In the genomic region with DNA sequence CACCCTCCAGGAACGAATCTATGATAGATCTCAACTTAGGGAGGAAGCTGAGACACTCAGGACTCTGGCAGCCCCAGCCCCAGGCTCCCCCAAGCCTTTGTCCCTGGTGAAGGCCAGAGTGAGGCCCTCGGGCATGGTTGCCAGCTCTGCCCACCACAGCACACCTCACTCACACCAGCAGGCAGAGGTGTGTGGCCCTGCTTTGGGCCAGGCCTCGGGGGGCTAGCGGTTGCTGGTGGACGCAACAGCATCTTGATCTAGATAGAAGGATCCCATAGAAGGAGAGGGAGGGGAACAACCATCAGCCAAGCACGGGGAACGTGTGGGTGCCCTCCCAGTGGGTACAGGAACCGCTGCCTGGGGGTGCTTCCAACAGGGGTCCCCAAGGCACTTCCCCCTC, we compare ENCODE assay signal across 18 cellular contexts. TPM values are rescaled to one million over a fixed set of nuclear protein-coding genes. Genes with fewer than 3 reads are reported as not detected.
DNase-seq lines count a peak whose midpoint lies in the region; ATAC-seq, FAIRE-seq and TF ChIP-seq lines count a peak whose summit lies in the region.
"Had no signal": no experiment of that assay in that cellular context is flagged by ENCODE, and none has a peak within 500 bp of the region (broad histone marks: within the 10 kb centered on the region; RNA-seq: fewer than 3 reads in every experiment).

No MANE protein-coding gene starts in this region.

- CTCF ChIA-PET in HCT116 (lab: Charles Lee) (no interaction called here), K562 (lab: Yijun Ruan, JAX; ENCODE audit: low intra/inter-chr PET ratio) (no interaction called here), Calu3 (lab: Charles Lee) (no interaction called here)

- H3K9me3 Mint-ChIP-seq in CD14-positive monocyte (peaks cover 0 to 2% (median 0%) of the 10 kb centered on the region in 7 donors), Calu3 (ENCODE audit: low read depth, unreplicated experiment) (no peaks in the 10 kb centered on the region)
- no peaks in the 10 kb centered on the region for H3K9me3 Mint-ChIP-seq in stimulated activated effector memory CD8-positive, alpha-beta T cell treated with anti-CD3 and anti-CD28 coated beads, Interleukin-12 subunit alpha, Interleukin-12 subunit beta, amount 100 ng/mL, for 72 hours
- H3K9me3 Mint-ChIP-seq: CD4-positive, alpha-beta memory T cell had no signal

- H3K79me2 ChIP-seq in HCT116 (ENCODE audit: insufficient read depth, low read length) (peaks cover 14% of the 10 kb centered on the region; the same call in 1 of the 2 replicates), K562 (ENCODE audit: control insufficient read depth, insufficient read depth, low read length) (no peaks in the 10 kb centered on the region)

- H3K9ac ChIP-seq in HCT116 (ENCODE audit: low read length) (no peak overlapping the region), K562 (ENCODE audit: insufficient read depth in 1 of 2, low read depth in 2 of 2, low read length in 2 of 2) (no peak overlapping the region)

- no peak for TF ChIP-seq EP300 in K562 (IDR thresholded peaks at IDR 0.05; ENCODE audit: low read length)

- H2AFZ ChIP-seq in HCT116 (ENCODE audit: low read depth, low read length, poor library complexity, severe bottlenecking) (no peak overlapping the region), K562 (ENCODE audit: low read depth, low read length) (no peak overlapping the region)

- H3K27me3 Mint-ChIP-seq in CD14-positive monocyte (ENCODE audit: low read depth in 3 of 3) (peaks cover 0 to 2% (median 0%) of the 10 kb centered on the region in 3 donors), Calu3 (ENCODE audit: unreplicated experiment) (no peaks in the 10 kb centered on the region)
- H3K27me3 Mint-ChIP-seq: CD4-positive, alpha-beta memory T cell had no signal

- BruUV-seq in HCT116 (replicated peaks; lab: Mats Ljungman, UMichigan) = no TSS peak
- no TSS peak for BruUV-seq in K562 (replicated peaks; lab: Mats Ljungman, UMichigan)
- no TSS peak for BruUV-seq in Calu3 (replicated peaks; lab: Mats Ljungman, UMichigan)

- 87% methylated on average over 6 of the region's 8 CpGs for WGBS in K562 (ENCODE audit: insufficient coverage, low coverage, missing lambda C conversion rate)

- in situ Hi-C loops in K562 (cut with MboI) = no loop called here

- ATAC-seq in HCT116 (0 out of 2 replicates have a peak, but pooled peaks have one; percentile 21), K562 (no peak), HG02678 (IDR thresholded peaks at IDR 0.05; ENCODE audit: unreplicated experiment) (no peak), GM21737 (IDR thresholded peaks at IDR 0.05; ENCODE audit: unreplicated experiment) (no peak)
- no peak for ATAC-seq in stimulated activated effector memory CD8-positive, alpha-beta T cell treated with anti-CD3 and anti-CD28 coated beads, Interleukin-12 subunit alpha, Interleukin-12 subunit beta, amount 100 ng/mL, for 72 hours
- ATAC-seq: A549 had no signal

- TF ChIP-seq POLR2A in HCT116 (IDR thresholded peaks at IDR 0.05; ENCODE audit: borderline replicate concordance, extremely low read depth, insufficient read depth, insufficient read length) = no peak
- TF ChIP-seq POLR2A in K562 (conservative IDR thresholded peaks at IDR 0.05) = no peak

- DNase-seq in CD14-positive monocyte (ENCODE audit: low spot score) = no peak
- no peak for DNase-seq in HCT116 (ENCODE audit: low read depth, low spot score)
- no peak for DNase-seq in K562 (ENCODE audit: extremely low read depth in 1 of 4, low spot score in 3 of 4)
- DNase-seq in stimulated activated effector memory CD8-positive, alpha-beta T cell treated with anti-CD3 and anti-CD28 coated beads, Interleukin-12 subunit alpha, Interleukin-12 subunit beta, amount 100 ng/mL, for 72 hours (ENCODE audit: low spot score in 2 of 2) = no peak
- DNase-seq in stimulated activated CD4-positive, alpha-beta T cell treated with anti-CD3 and anti-CD28 coated beads, Interleukin-1b, Interleukin-23, amount 100 ng/mL, for 48 hours = no peak
- no peak for DNase-seq in Calu3
- DNase-seq: CD4-positive, alpha-beta memory T cell; DMS153; DMS79 treated with DMSO at 0.1 percent for 48 hours; EL had no signal

- RAD21 ChIA-PET in HCT116 (lab: Charles Lee; ENCODE audit: low non-redundant PET in 1 of 2, low total read pairs in 2 of 2, uncharacterized antibody in 2 of 2, unreplicated experiment in 2 of 2) = no interaction called here

- H3K4me1 Mint-ChIP-seq in CD14-positive monocyte (no peaks in the 10 kb centered on the region), Calu3 (ENCODE audit: low read depth, unreplicated experiment) (no peaks in the 10 kb centered on the region)
- peaks cover 6% of the 10 kb centered on the region for H3K4me1 Mint-ChIP-seq in stimulated activated effector memory CD8-positive, alpha-beta T cell treated with anti-CD3 and anti-CD28 coated beads, Interleukin-12 subunit alpha, Interleukin-12 subunit beta, amount 100 ng/mL, for 72 hours
- H3K4me1 Mint-ChIP-seq: CD4-positive, alpha-beta memory T cell had no signal

- H3K36me3 ChIP-seq in HCT116 (ENCODE audit: control insufficient read depth in 1 of 2, insufficient read depth in 2 of 2, low read length in 2 of 2) = peaks cover 70 to 85% of the 10 kb centered on the region in 2 experiments; a peak in 3 of 4 replicates
- peaks cover 96% of the 10 kb centered on the region for H3K36me3 ChIP-seq in K562 (ENCODE audit: control insufficient read depth, insufficient read depth, low read length)

- H3K4me1 ChIP-seq in HCT116 (ENCODE audit: control insufficient read depth in 1 of 2, insufficient read depth in 2 of 2, low read length in 2 of 2) = no peaks in the 10 kb centered on the region
- no peaks in the 10 kb centered on the region for H3K4me1 ChIP-seq in K562 (replicated peaks in 1 of 2; ENCODE audit: control insufficient read depth in 2 of 2, insufficient read depth in 2 of 2, low read length in 2 of 2)
- H3K4me1 ChIP-seq: A549 had no signal

- POLR2A ChIA-PET in HCT116 (lab: Charles Lee) (no interaction called here), K562 (lab: Yijun Ruan, JAX) (no interaction called here)

- H3K36me3 Mint-ChIP-seq in CD14-positive monocyte (peaks cover 86 to 98% of the 10 kb centered on the region in 2 donors), Calu3 (ENCODE audit: insufficient read depth, unreplicated experiment) (peaks cover 44% of the 10 kb centered on the region)
- peaks cover 100% of the 10 kb centered on the region for H3K36me3 Mint-ChIP-seq in stimulated activated effector memory CD8-positive, alpha-beta T cell treated with anti-CD3 and anti-CD28 coated beads, Interleukin-12 subunit alpha, Interleukin-12 subunit beta, amount 100 ng/mL, for 72 hours

- TF ChIP-seq RAD21 in HCT116 (IDR thresholded peaks at IDR 0.05; ENCODE audit: low read depth) (no peak), K562 (CRISPR knock-in tag; conservative IDR thresholded peaks at IDR 0.05 in 1 of 2, IDR thresholded peaks at IDR 0.05 in 1 of 2) (no peak)

- H3K9me2 ChIP-seq in HCT116 (ENCODE audit: insufficient read depth) = no peaks in the 10 kb centered on the region

- H3K4me3 Mint-ChIP-seq in CD14-positive monocyte (no peak overlapping the region), Calu3 (ENCODE audit: low read depth, unreplicated experiment) (no peak overlapping the region)
- H3K4me3 Mint-ChIP-seq in stimulated activated effector memory CD8-positive, alpha-beta T cell treated with anti-CD3 and anti-CD28 coated beads, Interleukin-12 subunit alpha, Interleukin-12 subunit beta, amount 100 ng/mL, for 72 hours = no peak overlapping the region
- H3K4me3 Mint-ChIP-seq: CD4-positive, alpha-beta memory T cell had no signal

- H3K9me3 ChIP-seq in HCT116 (ENCODE audit: control insufficient read depth in 1 of 2, insufficient read depth in 1 of 2, low read depth in 1 of 2, low read length in 2 of 2) (no peaks in the 10 kb centered on the region), K562 (replicated peaks; ENCODE audit: control insufficient read depth, insufficient read depth, low read depth, low read length) (no peaks in the 10 kb centered on the region)
- H3K9me3 ChIP-seq: A549; BLaER1 treated with 17β-estradiol and CSF1 and Interleukin-3, amounts not matched to agents 10 nM and 100 nM had no signal

- H3K27ac Mint-ChIP-seq in CD14-positive monocyte = peak overlapping the region in 5 of 7 donors; percentile 36 to 75 (median 58)
- peak overlapping the region; percentile 65 for H3K27ac Mint-ChIP-seq in stimulated activated effector memory CD8-positive, alpha-beta T cell treated with anti-CD3 and anti-CD28 coated beads, Interleukin-12 subunit alpha, Interleukin-12 subunit beta, amount 100 ng/mL, for 72 hours
- H3K27ac Mint-ChIP-seq in Calu3 (ENCODE audit: unreplicated experiment) = no peak overlapping the region

- no peak overlapping the region for H3K4me3 ChIP-seq in HCT116 (replicated peaks in 1 of 2; ENCODE audit: low read depth in 1 of 2, low read length in 2 of 2)
- no peak overlapping the region for H3K4me3 ChIP-seq in K562
- H3K4me3 ChIP-seq: A549; BLaER1 treated with 17β-estradiol and CSF1 and Interleukin-3, amounts not matched to agents 10 nM and 100 nM had no signal

- no peak for FAIRE-seq in K562 (lab: Jason Lieb, UNC)
- FAIRE-seq: A549, D721Med, G401.6, GM12892, GM19239 had no signal

- H3K4me2 ChIP-seq in HCT116 (ENCODE audit: low read length) = no peak overlapping the region
- no peak overlapping the region for H3K4me2 ChIP-seq in K562 (ENCODE audit: insufficient read depth, low read length)
- H3K4me2 ChIP-seq: A549; BLaER1 treated with 17β-estradiol and CSF1 and Interleukin-3, amounts not matched to agents 10 nM and 100 nM had no signal

- intact Hi-C loops in CD14-positive monocyte (cut with micrococcal nuclease) = no loop called here
- intact Hi-C loops in HCT116 (cut with micrococcal nuclease) = no loop called here
- intact Hi-C loops in K562 (cut with micrococcal nuclease) = no loop called here
- intact Hi-C loops in Calu3 (cut with micrococcal nuclease; ENCODE audit: unreplicated experiment) = no loop called here

- H4K20me1 ChIP-seq in HCT116 (ENCODE audit: insufficient read depth) (no peaks in the 10 kb centered on the region), K562 (replicated peaks; ENCODE audit: control insufficient read depth, insufficient read depth, low read length) (no peaks in the 10 kb centered on the region)

- TF ChIP-seq CTCF in CD14-positive monocyte (IDR thresholded peaks at IDR 0.05) (no peak), HCT116 (IDR thresholded peaks at IDR 0.05 in 2 of 3, conservative IDR thresholded peaks at IDR 0.05 in 1 of 3; ENCODE audit: borderline replicate concordance in 1 of 3, insufficient read depth in 1 of 3, low read depth in 2 of 3, low read length in 2 of 3) (no peak), K562 (IDR thresholded peaks at IDR 0.05 in 2 of 3, conservative IDR thresholded peaks at IDR 0.05 in 1 of 3; ENCODE audit: insufficient read depth in 2 of 3, low read depth in 1 of 3, low read length in 3 of 3) (no peak), Calu3 (IDR thresholded peaks at IDR 0.05; ENCODE audit: unreplicated experiment) (no peak)

- H3K9me1 ChIP-seq in K562 (ENCODE audit: control insufficient read depth, insufficient read depth, low read length) = no peaks in the 10 kb centered on the region

- H3K27ac ChIP-seq in HCT116 (ENCODE audit: low read depth, low read length) (no peak overlapping the region), K562 (ENCODE audit: extremely low read depth, low read depth, low read length) (no peak overlapping the region)
- H3K27ac ChIP-seq: A549; BLaER1 treated with 17β-estradiol and CSF1 and Interleukin-3, amounts not matched to agents 10 nM and 100 nM had no signal

- H3K27me3 ChIP-seq in HCT116 (ENCODE audit: insufficient read depth, low read length) (no peaks in the 10 kb centered on the region), K562 (ENCODE audit: control insufficient read depth in 2 of 2, insufficient read depth in 2 of 2, low read length in 2 of 2) (no peaks in the 10 kb centered on the region)
- H3K27me3 ChIP-seq: BLaER1 treated with 17β-estradiol and CSF1 and Interleukin-3, amounts not matched to agents 10 nM and 100 nM had no signal

RNA-seq across cellular contexts. Expression of a gene that starts 36.7 kb away (rescaled TPM):
- polyA plus RNA-seq in CD14-positive monocyte (10 to 100 TPM; 17.6 to 19.0 TPM), K562 (2011; rRNA removed) (88.6 and 150 TPM in 2 replicates), K562 (2014; fragmentation: Illumina TruSeq; extraction: Trizol) (163 and 181 TPM in 2 replicates), K562 (2014; fragmentation: Nextera tagmentation; extraction: Ambion mirVana) (100 to 1,000 TPM in 1 of 2 experiments, 10 to 100 TPM in 1; 95.0 to 159 TPM), K562 (2014; rRNA removed) (111 and 126 TPM in 2 replicates)
- total RNA-seq in HCT116 (2021; ENCODE audit: unreplicated experiment) (235 TPM), K562 (2014; rRNA removed) (121 and 133 TPM in 2 replicates), K562 (2014; rRNA removed; fragmentation: Illumina TruSeq; extraction: Trizol) (104 and 131 TPM in 2 replicates), K562 (2015; rRNA removed; fragmentation: Illumina TruSeq; extraction: Trizol) (80.1 and 84.8 TPM in 2 replicates), K562 (2021) (261 and 271 TPM in 2 replicates), Calu3 (2022) (133 and 139 TPM in 2 replicates)
- polyA plus RNA-seq in HCT116 (2012) = 110 and 112 TPM in 2 replicates
- 743 and 899 TPM in 2 replicates for total RNA-seq in K562 (2011; cell fraction: chromatin; rRNA removed; ENCODE audit: low replicate concordance)
- 373 and 377 TPM in 2 replicates for total RNA-seq in K562 (2011; cell fraction: nucleolus; rRNA removed)
- 405 and 438 TPM in 2 replicates for total RNA-seq in K562 (2011; cell fraction: nucleoplasm; rRNA removed)
- polyA plus RNA-seq in K562 (2011; cell fraction: cytosol; rRNA removed) = 48.0 and 61.3 TPM in 2 replicates
- 345 and 363 TPM in 2 replicates for polyA plus RNA-seq in K562 (2011; cell fraction: nucleus; rRNA removed)
- 147 and 255 TPM in 2 replicates for polyA plus RNA-seq in K562 (2012)
- 116 and 118 TPM in 2 replicates for polyA minus RNA-seq in K562 (2011; rRNA and poly(A)+ RNA removed)
- polyA minus RNA-seq in K562 (2011; cell fraction: cytosol; rRNA and poly(A)+ RNA removed) = 97.3 and 133 TPM in 2 replicates
- polyA minus RNA-seq in K562 (2011; cell fraction: nucleus; rRNA and poly(A)+ RNA removed) = 89.7 and 106 TPM in 2 replicates

RNA-seq across cellular contexts. Expression of a gene that starts 38.4 kb away (rescaled TPM):
- 100 to 1,000 TPM; 148 to 166 TPM for polyA plus RNA-seq in CD14-positive monocyte
- total RNA-seq in HCT116 (2021; ENCODE audit: unreplicated experiment) = 254 TPM
- polyA plus RNA-seq in HCT116 (2012) = 241 and 250 TPM in 2 replicates
- 149 and 492 TPM in 2 replicates for total RNA-seq in K562 (2011; cell fraction: chromatin; rRNA removed; ENCODE audit: low replicate concordance)
- 401 and 445 TPM in 2 replicates for total RNA-seq in K562 (2011; cell fraction: nucleolus; rRNA removed)
- 251 and 254 TPM in 2 replicates for total RNA-seq in K562 (2011; cell fraction: nucleoplasm; rRNA removed)
- total RNA-seq in K562 (2014; rRNA removed) = 496 and 567 TPM in 2 replicates
- total RNA-seq in K562 (2014; rRNA removed; fragmentation: Illumina TruSeq; extraction: Trizol) = 180 and 183 TPM in 2 replicates
- 303 and 312 TPM in 2 replicates for total RNA-seq in K562 (2015; rRNA removed; fragmentation: Illumina TruSeq; extraction: Trizol)
- total RNA-seq in K562 (2021) = 388 and 395 TPM in 2 replicates
- 119 and 135 TPM in 2 replicates for polyA plus RNA-seq in K562 (2011; rRNA removed)
- 195 and 287 TPM in 2 replicates for polyA plus RNA-seq in K562 (2011; cell fraction: cytosol; rRNA removed)
- 588 and 868 TPM in 2 replicates for polyA plus RNA-seq in K562 (2011; cell fraction: nucleus; rRNA removed)
- 313 and 327 TPM in 2 replicates for polyA plus RNA-seq in K562 (2012)
- 338 and 435 TPM in 2 replicates for polyA plus RNA-seq in K562 (2014; fragmentation: Illumina TruSeq; extraction: Trizol)
- 10 to 100 TPM; 35.3 to 53.8 TPM for polyA plus RNA-seq in K562 (2014; fragmentation: Nextera tagmentation; extraction: Ambion mirVana)
- polyA plus RNA-seq in K562 (2014; rRNA removed) = 299 and 361 TPM in 2 replicates
- polyA minus RNA-seq in K562 (2011; rRNA and poly(A)+ RNA removed) = 37.8 and 59.9 TPM in 2 replicates
- polyA minus RNA-seq in K562 (2011; cell fraction: cytosol; rRNA and poly(A)+ RNA removed) = 98.8 and 105 TPM in 2 replicates
- 95.6 and 97.2 TPM in 2 replicates for polyA minus RNA-seq in K562 (2011; cell fraction: nucleus; rRNA and poly(A)+ RNA removed)
- 143 and 149 TPM in 2 replicates for total RNA-seq in Calu3 (2022)

RNA-seq across cellular contexts. Expression of a gene that starts 46.6 kb away (rescaled TPM):
- under 1 TPM; 0.50 to 0.69 TPM for polyA plus RNA-seq in CD14-positive monocyte
- total RNA-seq in HCT116 (2021; ENCODE audit: unreplicated experiment) = 43.8 TPM
- polyA plus RNA-seq in HCT116 (2012) = 24.1 and 29.2 TPM in 2 replicates
- 7.8 and 42.3 TPM in 2 replicates for total RNA-seq in K562 (2011; cell fraction: chromatin; rRNA removed; ENCODE audit: low replicate concordance)
- 18.0 and 23.8 TPM in 2 replicates for total RNA-seq in K562 (2011; cell fraction: nucleolus; rRNA removed)
- 12.8 and 19.6 TPM in 2 replicates for total RNA-seq in K562 (2011; cell fraction: nucleoplasm; rRNA removed)
- 1.5 and 3.2 TPM in 2 replicates for total RNA-seq in K562 (2014; rRNA removed)
- 1.4 and 1.5 TPM in 2 replicates for total RNA-seq in K562 (2014; rRNA removed; fragmentation: Illumina TruSeq; extraction: Trizol)
- 4.6 TPM in 2 replicates for total RNA-seq in K562 (2015; rRNA removed; fragmentation: Illumina TruSeq; extraction: Trizol)
- 10.1 and 10.2 TPM in 2 replicates for total RNA-seq in K562 (2021)
- 2.4 and 6.5 TPM in 2 replicates for polyA plus RNA-seq in K562 (2011; rRNA removed)
- polyA plus RNA-seq in K562 (2011; cell fraction: cytosol; rRNA removed) = 5.8 and 7.6 TPM in 2 replicates
- 9.8 and 12.6 TPM in 2 replicates for polyA plus RNA-seq in K562 (2011; cell fraction: nucleus; rRNA removed)
- polyA plus RNA-seq in K562 (2012) = 6.2 and 11.6 TPM in 2 replicates
- polyA plus RNA-seq in K562 (2014; fragmentation: Illumina TruSeq; extraction: Trizol) = 1.5 and 2.1 TPM in 2 replicates
- under 1 TPM; 0.03 to 0.07 TPM for polyA plus RNA-seq in K562 (2014; fragmentation: Nextera tagmentation; extraction: Ambion mirVana)
- polyA plus RNA-seq in K562 (2014; rRNA removed) = 4.5 and 5.9 TPM in 2 replicates
- polyA minus RNA-seq in K562 (2011; rRNA and poly(A)+ RNA removed) = 1.5 and 1.9 TPM in 2 replicates
- polyA minus RNA-seq in K562 (2011; cell fraction: cytosol; rRNA and poly(A)+ RNA removed) = 2.6 and 7.6 TPM in 2 replicates
- polyA minus RNA-seq in K562 (2011; cell fraction: nucleus; rRNA and poly(A)+ RNA removed) = 3.8 and 4.9 TPM in 2 replicates
- total RNA-seq in Calu3 (2022) = 20.7 and 25.2 TPM in 2 replicates

RNA-seq across cellular contexts. Expression of a gene that starts 51.9 kb away (rescaled TPM):
- polyA plus RNA-seq in CD14-positive monocyte = 1 to 10 TPM; 7.2 to 7.6 TPM
- 101 TPM for total RNA-seq in HCT116 (2021; ENCODE audit: unreplicated experiment)
- 49.1 and 49.4 TPM in 2 replicates for polyA plus RNA-seq in HCT116 (2012)
- total RNA-seq in K562 (2011; cell fraction: chromatin; rRNA removed; ENCODE audit: low replicate concordance) = 43.7 and 158 TPM in 2 replicates
- total RNA-seq in K562 (2011; cell fraction: nucleolus; rRNA removed) = 136 and 158 TPM in 2 replicates
- 72.6 and 76.3 TPM in 2 replicates for total RNA-seq in K562 (2011; cell fraction: nucleoplasm; rRNA removed)
- 111 and 141 TPM in 2 replicates for total RNA-seq in K562 (2014; rRNA removed)
- 21.1 and 29.3 TPM in 2 replicates for total RNA-seq in K562 (2014; rRNA removed; fragmentation: Illumina TruSeq; extraction: Trizol)
- 76.2 and 78.6 TPM in 2 replicates for total RNA-seq in K562 (2015; rRNA removed; fragmentation: Illumina TruSeq; extraction: Trizol)
- total RNA-seq in K562 (2021) = 113 and 122 TPM in 2 replicates
- polyA plus RNA-seq in K562 (2011; rRNA removed) = 43.2 and 54.4 TPM in 2 replicates
- polyA plus RNA-seq in K562 (2011; cell fraction: cytosol; rRNA removed) = 55.0 and 104 TPM in 2 replicates
- polyA plus RNA-seq in K562 (2011; cell fraction: nucleus; rRNA removed) = 120 and 211 TPM in 2 replicates
- 52.6 and 75.7 TPM in 2 replicates for polyA plus RNA-seq in K562 (2012)
- polyA plus RNA-seq in K562 (2014; fragmentation: Illumina TruSeq; extraction: Trizol) = 59.1 and 66.9 TPM in 2 replicates
- polyA plus RNA-seq in K562 (2014; fragmentation: Nextera tagmentation; extraction: Ambion mirVana) = 1 to 10 TPM; 2.2 to 4.9 TPM
- polyA plus RNA-seq in K562 (2014; rRNA removed) = 129 TPM in 2 replicates
- polyA minus RNA-seq in K562 (2011; rRNA and poly(A)+ RNA removed) = 26.1 and 49.0 TPM in 2 replicates
- 66.1 and 69.2 TPM in 2 replicates for polyA minus RNA-seq in K562 (2011; cell fraction: cytosol; rRNA and poly(A)+ RNA removed)
- 65.4 and 68.5 TPM in 2 replicates for polyA minus RNA-seq in K562 (2011; cell fraction: nucleus; rRNA and poly(A)+ RNA removed)
- total RNA-seq in Calu3 (2022) = 52.2 and 56.4 TPM in 2 replicates

RNA-seq across cellular contexts. Expression of a gene that starts 55.6 kb away (rescaled TPM):
- polyA plus RNA-seq in CD14-positive monocyte (not detected), K562 (2011; rRNA removed) (0.54 and 0.83 TPM in 2 replicates), K562 (2014; fragmentation: Illumina TruSeq; extraction: Trizol) (0.22 and 0.43 TPM in 2 replicates), K562 (2014; fragmentation: Nextera tagmentation; extraction: Ambion mirVana) (not detected), K562 (2014; rRNA removed) (0.31 and 0.97 TPM in 2 replicates)
- total RNA-seq in HCT116 (2021; ENCODE audit: unreplicated experiment) (not detected), K562 (2014; rRNA removed) (0.86 and 2.1 TPM in 2 replicates), K562 (2014; rRNA removed; fragmentation: Illumina TruSeq; extraction: Trizol) (0.38 and 0.58 TPM in 2 replicates), K562 (2015; rRNA removed; fragmentation: Illumina TruSeq; extraction: Trizol) (0.23 and 0.36 TPM in 2 replicates), K562 (2021) (0.42 and 0.58 TPM in 2 replicates), Calu3 (2022) (0.59 and 1.2 TPM in 2 replicates)
- polyA plus RNA-seq in HCT116 (2012) = 0.12 and 0.14 TPM in 2 replicates
- total RNA-seq in K562 (2011; cell fraction: chromatin; rRNA removed; ENCODE audit: low replicate concordance) = 0.81 and 2.5 TPM in 2 replicates
- total RNA-seq in K562 (2011; cell fraction: nucleolus; rRNA removed) = 1.8 and 3.0 TPM in 2 replicates
- 1.6 and 2.9 TPM in 2 replicates for total RNA-seq in K562 (2011; cell fraction: nucleoplasm; rRNA removed)
- 0.66 and 1.6 TPM in 2 replicates for polyA plus RNA-seq in K562 (2011; cell fraction: cytosol; rRNA removed)
- polyA plus RNA-seq in K562 (2011; cell fraction: nucleus; rRNA removed) = 1.4 and 4.2 TPM in 2 replicates
- 0.51 and 0.70 TPM in 2 replicates for polyA plus RNA-seq in K562 (2012)
- 0.09 and 0.21 TPM in 2 replicates for polyA minus RNA-seq in K562 (2011; rRNA and poly(A)+ RNA removed)
- 1.4 TPM in 1 of 2 replicates, not detected in the other for polyA minus RNA-seq in K562 (2011; cell fraction: cytosol; rRNA and poly(A)+ RNA removed)
- polyA minus RNA-seq in K562 (2011; cell fraction: nucleus; rRNA and poly(A)+ RNA removed) = 0.33 and 1.8 TPM in 2 replicates
